1 cellular context compared by ENCODE assay signal in genomic region chr22:20238567-20239062, GRCh38.
TF ChIP-seq lines count a peak whose summit lies in the region.

No MANE protein-coding gene starts in this region.

TF ChIP-seq in K562, 482 proteins besides CTCF, POLR2A, EP300 and RAD21 (continued from another document and continues in another):
- TF ChIP-seq CREB3 (tag; conservative IDR thresholded peaks at IDR 0.05; ENCODE audit: low read depth) (no peak), SMC3 (conservative IDR thresholded peaks at IDR 0.05; ENCODE audit: insufficient read depth, low read depth, low read length) (peak; percentile 98), HMGN3 (IDR thresholded peaks at IDR 0.05; ENCODE audit: borderline replicate concordance, extremely low read depth, insufficient read length, low read depth, low read length) (peak; percentile 73), HCFC1 (IDR thresholded peaks at IDR 0.05; ENCODE audit: low read depth, low read length) (0 out of 2 replicates have a peak, but pooled peaks have one; percentile 10), XRCC3 (IDR thresholded peaks at IDR 0.05) (no peak), ATF7 (IDR thresholded peaks at IDR 0.05) (peak; percentile 52; the same call in 1 of the 2 replicates), CREM (IDR thresholded peaks at IDR 0.05; ENCODE audit: low read depth) (peak; percentile 54; the same call in 1 of the 2 replicates), THAP7 (CRISPR knock-in tag; IDR thresholded peaks at IDR 0.05) (no peak), POLR2H (tag; IDR thresholded peaks at IDR 0.05; ENCODE audit: low read depth) (no peak), CC2D1A (IDR thresholded peaks at IDR 0.05) (peak; percentile 66; the same call in 1 of the 2 replicates), ETS2 (tag; IDR thresholded peaks at IDR 0.05; ENCODE audit: borderline replicate concordance, poor library complexity, severe bottlenecking) (no peak), NR3C1 (CRISPR knock-in tag; IDR thresholded peaks at IDR 0.05) (no peak), MTF1 (CRISPR knock-in tag; IDR thresholded peaks at IDR 0.05; ENCODE audit: borderline replicate concordance) (no peak), E4F1 (CRISPR knock-in tag; IDR thresholded peaks at IDR 0.05; ENCODE audit: borderline replicate concordance) (no peak), ZFX (CRISPR knock-in tag; IDR thresholded peaks at IDR 0.05) (no peak), TRIM24 (IDR thresholded peaks at IDR 0.05) (no peak), ZNF79 (CRISPR knock-in tag; IDR thresholded peaks at IDR 0.05; ENCODE audit: low read depth) (no peak), ESRRB (CRISPR knock-in tag; IDR thresholded peaks at IDR 0.05; ENCODE audit: borderline replicate concordance) (0 out of 2 replicates have a peak, but pooled peaks have one; percentile 3), SIN3A (IDR thresholded peaks at IDR 0.05; ENCODE audit: borderline replicate concordance in 2 of 2, control insufficient read depth in 1 of 2, low read depth in 2 of 2, low read length in 2 of 2) (no peak), ZNF239 (CRISPR knock-in tag; IDR thresholded peaks at IDR 0.05) (no peak), CBFA2T3 (IDR thresholded peaks at IDR 0.05) (no peak), ZNF324 (CRISPR knock-in tag; IDR thresholded peaks at IDR 0.05) (no peak), ZNF232 (CRISPR knock-in tag; IDR thresholded peaks at IDR 0.05) (no peak), NCOA1 (IDR thresholded peaks at IDR 0.05; ENCODE audit: low read depth) (no peak), PHB (CRISPR knock-in tag; IDR thresholded peaks at IDR 0.05) (no peak; the same call in 1 of the 2 replicates), GATAD2B (IDR thresholded peaks at IDR 0.05; ENCODE audit: borderline replicate concordance) (no peak), ZNF609 (CRISPR knock-in tag; IDR thresholded peaks at IDR 0.05; ENCODE audit: borderline replicate concordance) (no peak), MAFK (IDR thresholded peaks at IDR 0.05; ENCODE audit: low read length) (no peak; the same call in 1 of the 2 replicates), MAZ (CRISPR knock-in tag; conservative IDR thresholded peaks at IDR 0.05 in 1 of 2, IDR thresholded peaks at IDR 0.05 in 1 of 2) (peak; percentile 50 to 86; a peak in 3 of 4 replicates), HOMEZ (CRISPR knock-in tag; IDR thresholded peaks at IDR 0.05) (0 out of 2 replicates have a peak, but pooled peaks have one; percentile 42), SUPT5H (IDR thresholded peaks at IDR 0.05) (no peak), POLR2AphosphoS2 (IDR thresholded peaks at IDR 0.05; ENCODE audit: low read length) (no peak), THRAP3 (IDR thresholded peaks at IDR 0.05; ENCODE audit: borderline replicate concordance) (no peak), SAFB2 (IDR thresholded peaks at IDR 0.05; ENCODE audit: borderline replicate concordance, low read depth, low read length, severe bottlenecking) (no peak), DIDO1 (tag; IDR thresholded peaks at IDR 0.05; ENCODE audit: low read depth) (no peak), XRCC5 (IDR thresholded peaks at IDR 0.05; ENCODE audit: low read depth, low read length) (no peak), SMARCA4 (IDR thresholded peaks at IDR 0.05) (no peak), PHF21A (IDR thresholded peaks at IDR 0.05; ENCODE audit: borderline replicate concordance, low read depth) (no peak), TSHZ1 (CRISPR knock-in tag; IDR thresholded peaks at IDR 0.05) (0 out of 2 replicates have a peak, but pooled peaks have one; percentile 49), GTF2A2 (tag; IDR thresholded peaks at IDR 0.05) (no peak), YY1 (IDR thresholded peaks at IDR 0.05; ENCODE audit: borderline replicate concordance in 1 of 3, control insufficient read depth in 1 of 3, extremely low read depth in 1 of 3, insufficient read depth in 3 of 3, insufficient read length in 1 of 3, insufficient replicate concordance in 2 of 3, low read depth in 1 of 3, low read length in 2 of 3) (peak in 1 of 3 experiments; percentile 25), FOXJ3 (CRISPR knock-in tag; IDR thresholded peaks at IDR 0.05) (no peak), HNRNPK (IDR thresholded peaks at IDR 0.05; ENCODE audit: low read depth, low read length, poor library complexity, severe bottlenecking) (no peak), PTRF (tag; IDR thresholded peaks at IDR 0.05) (no peak), AFF4 (CRISPR knock-in tag; IDR thresholded peaks at IDR 0.05) (no peak), ZNF76 (CRISPR knock-in tag; IDR thresholded peaks at IDR 0.05; ENCODE audit: borderline replicate concordance) (no peak), DEAF1 (CRISPR knock-in tag; IDR thresholded peaks at IDR 0.05) (no peak)
